ENCODE assay signal across 2 cellular contexts in the genomic region with DNA sequence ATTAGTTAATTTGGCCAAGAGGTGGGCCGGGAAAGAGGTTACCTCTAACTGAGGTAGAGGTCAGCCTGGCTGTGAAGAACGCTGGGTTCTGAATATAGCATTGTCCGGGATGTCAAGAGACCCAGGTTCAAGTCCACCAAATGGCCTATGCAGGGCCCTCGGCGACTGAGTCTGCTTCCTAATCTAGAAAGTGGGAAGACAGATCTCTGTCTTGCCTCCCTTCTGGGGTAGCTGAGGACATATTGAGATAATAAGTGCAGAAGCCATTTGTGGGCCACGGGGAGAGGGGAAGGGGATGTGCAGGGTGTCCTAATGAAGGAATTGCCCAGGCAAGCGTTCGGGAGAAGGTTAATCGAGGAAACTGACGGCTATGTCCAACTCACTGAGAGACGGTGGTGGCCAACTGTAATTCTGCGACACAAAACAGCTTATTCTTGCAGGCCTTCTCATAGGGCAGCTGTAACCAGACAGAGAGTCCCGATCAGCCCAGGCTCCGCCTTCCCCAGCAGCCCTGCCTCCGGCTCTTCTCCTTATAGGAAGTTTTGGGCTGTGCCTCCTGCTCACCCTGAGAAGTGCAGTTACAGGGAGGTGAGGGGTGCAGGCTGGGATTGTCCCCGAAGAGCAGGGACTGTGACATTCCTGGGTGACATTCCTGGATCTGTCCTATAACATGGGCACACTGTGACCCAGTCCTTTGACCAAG.
TF ChIP-seq lines count a peak whose summit lies in the region.

No MANE protein-coding gene starts in this region.

TF ChIP-seq in GM23338, 12 proteins besides CTCF, POLR2A, EP300 and RAD21 (continued from another document):
- TF ChIP-seq, protein P1, sequence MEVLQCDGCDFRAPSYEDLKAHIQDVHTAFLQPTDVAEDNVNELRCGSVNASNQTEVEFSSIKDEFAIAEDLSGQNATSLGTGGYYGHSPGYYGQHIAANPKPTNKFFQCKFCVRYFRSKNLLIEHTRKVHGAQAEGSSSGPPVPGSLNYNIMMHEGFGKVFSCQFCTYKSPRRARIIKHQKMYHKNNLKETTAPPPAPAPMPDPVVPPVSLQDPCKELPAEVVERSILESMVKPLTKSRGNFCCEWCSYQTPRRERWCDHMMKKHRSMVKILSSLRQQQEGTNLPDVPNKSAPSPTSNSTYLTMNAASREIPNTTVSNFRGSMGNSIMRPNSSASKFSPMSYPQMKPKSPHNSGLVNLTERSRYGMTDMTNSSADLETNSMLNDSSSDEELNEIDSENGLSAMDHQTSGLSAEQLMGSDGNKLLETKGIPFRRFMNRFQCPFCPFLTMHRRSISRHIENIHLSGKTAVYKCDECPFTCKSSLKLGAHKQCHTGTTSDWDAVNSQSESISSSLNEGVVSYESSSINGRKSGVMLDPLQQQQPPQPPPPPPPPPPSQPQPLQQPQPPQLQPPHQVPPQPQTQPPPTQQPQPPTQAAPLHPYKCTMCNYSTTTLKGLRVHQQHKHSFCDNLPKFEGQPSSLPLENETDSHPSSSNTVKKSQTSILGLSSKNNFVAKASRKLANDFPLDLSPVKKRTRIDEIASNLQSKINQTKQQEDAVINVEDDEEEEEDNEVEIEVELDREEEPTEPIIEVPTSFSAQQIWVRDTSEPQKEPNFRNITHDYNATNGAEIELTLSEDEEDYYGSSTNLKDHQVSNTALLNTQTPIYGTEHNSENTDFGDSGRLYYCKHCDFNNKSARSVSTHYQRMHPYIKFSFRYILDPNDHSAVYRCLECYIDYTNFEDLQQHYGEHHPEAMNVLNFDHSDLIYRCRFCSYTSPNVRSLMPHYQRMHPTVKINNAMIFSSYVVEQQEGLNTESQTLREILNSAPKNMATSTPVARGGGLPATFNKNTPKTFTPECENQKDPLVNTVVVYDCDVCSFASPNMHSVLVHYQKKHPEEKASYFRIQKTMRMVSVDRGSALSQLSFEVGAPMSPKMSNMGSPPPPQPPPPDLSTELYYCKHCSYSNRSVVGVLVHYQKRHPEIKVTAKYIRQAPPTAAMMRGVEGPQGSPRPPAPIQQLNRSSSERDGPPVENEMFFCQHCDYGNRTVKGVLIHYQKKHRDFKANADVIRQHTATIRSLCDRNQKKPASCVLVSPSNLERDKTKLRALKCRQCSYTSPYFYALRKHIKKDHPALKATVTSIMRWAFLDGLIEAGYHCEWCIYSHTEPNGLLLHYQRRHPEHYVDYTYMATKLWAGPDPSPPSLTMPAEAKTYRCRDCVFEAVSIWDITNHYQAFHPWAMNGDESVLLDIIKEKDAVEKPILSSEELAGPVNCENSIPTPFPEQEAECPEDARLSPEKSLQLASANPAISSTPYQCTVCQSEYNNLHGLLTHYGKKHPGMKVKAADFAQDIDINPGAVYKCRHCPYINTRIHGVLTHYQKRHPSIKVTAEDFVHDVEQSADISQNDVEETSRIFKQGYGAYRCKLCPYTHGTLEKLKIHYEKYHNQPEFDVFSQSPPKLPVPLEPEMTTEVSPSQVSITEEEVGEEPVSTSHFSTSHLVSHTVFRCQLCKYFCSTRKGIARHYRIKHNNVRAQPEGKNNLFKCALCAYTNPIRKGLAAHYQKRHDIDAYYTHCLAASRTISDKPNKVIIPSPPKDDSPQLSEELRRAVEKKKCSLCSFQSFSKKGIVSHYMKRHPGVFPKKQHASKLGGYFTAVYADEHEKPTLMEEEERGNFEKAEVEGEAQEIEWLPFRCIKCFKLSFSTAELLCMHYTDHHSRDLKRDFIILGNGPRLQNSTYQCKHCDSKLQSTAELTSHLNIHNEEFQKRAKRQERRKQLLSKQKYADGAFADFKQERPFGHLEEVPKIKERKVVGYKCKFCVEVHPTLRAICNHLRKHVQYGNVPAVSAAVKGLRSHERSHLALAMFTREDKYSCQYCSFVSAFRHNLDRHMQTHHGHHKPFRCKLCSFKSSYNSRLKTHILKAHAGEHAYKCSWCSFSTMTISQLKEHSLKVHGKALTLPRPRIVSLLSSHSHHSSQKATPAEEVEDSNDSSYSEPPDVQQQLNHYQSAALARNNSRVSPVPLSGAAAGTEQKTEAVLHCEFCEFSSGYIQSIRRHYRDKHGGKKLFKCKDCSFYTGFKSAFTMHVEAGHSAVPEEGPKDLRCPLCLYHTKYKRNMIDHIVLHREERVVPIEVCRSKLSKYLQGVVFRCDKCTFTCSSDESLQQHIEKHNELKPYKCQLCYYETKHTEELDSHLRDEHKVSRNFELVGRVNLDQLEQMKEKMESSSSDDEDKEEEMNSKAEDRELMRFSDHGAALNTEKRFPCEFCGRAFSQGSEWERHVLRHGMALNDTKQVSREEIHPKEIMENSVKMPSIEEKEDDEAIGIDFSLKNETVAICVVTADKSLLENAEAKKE (CRISPR knock-in tag; IDR thresholded peaks at IDR 0.05), result no peak

TF ChIP-seq in K562, 482 proteins besides CTCF, POLR2A, EP300 and RAD21 (continued from another document):
- TF ChIP-seq, protein P2, sequence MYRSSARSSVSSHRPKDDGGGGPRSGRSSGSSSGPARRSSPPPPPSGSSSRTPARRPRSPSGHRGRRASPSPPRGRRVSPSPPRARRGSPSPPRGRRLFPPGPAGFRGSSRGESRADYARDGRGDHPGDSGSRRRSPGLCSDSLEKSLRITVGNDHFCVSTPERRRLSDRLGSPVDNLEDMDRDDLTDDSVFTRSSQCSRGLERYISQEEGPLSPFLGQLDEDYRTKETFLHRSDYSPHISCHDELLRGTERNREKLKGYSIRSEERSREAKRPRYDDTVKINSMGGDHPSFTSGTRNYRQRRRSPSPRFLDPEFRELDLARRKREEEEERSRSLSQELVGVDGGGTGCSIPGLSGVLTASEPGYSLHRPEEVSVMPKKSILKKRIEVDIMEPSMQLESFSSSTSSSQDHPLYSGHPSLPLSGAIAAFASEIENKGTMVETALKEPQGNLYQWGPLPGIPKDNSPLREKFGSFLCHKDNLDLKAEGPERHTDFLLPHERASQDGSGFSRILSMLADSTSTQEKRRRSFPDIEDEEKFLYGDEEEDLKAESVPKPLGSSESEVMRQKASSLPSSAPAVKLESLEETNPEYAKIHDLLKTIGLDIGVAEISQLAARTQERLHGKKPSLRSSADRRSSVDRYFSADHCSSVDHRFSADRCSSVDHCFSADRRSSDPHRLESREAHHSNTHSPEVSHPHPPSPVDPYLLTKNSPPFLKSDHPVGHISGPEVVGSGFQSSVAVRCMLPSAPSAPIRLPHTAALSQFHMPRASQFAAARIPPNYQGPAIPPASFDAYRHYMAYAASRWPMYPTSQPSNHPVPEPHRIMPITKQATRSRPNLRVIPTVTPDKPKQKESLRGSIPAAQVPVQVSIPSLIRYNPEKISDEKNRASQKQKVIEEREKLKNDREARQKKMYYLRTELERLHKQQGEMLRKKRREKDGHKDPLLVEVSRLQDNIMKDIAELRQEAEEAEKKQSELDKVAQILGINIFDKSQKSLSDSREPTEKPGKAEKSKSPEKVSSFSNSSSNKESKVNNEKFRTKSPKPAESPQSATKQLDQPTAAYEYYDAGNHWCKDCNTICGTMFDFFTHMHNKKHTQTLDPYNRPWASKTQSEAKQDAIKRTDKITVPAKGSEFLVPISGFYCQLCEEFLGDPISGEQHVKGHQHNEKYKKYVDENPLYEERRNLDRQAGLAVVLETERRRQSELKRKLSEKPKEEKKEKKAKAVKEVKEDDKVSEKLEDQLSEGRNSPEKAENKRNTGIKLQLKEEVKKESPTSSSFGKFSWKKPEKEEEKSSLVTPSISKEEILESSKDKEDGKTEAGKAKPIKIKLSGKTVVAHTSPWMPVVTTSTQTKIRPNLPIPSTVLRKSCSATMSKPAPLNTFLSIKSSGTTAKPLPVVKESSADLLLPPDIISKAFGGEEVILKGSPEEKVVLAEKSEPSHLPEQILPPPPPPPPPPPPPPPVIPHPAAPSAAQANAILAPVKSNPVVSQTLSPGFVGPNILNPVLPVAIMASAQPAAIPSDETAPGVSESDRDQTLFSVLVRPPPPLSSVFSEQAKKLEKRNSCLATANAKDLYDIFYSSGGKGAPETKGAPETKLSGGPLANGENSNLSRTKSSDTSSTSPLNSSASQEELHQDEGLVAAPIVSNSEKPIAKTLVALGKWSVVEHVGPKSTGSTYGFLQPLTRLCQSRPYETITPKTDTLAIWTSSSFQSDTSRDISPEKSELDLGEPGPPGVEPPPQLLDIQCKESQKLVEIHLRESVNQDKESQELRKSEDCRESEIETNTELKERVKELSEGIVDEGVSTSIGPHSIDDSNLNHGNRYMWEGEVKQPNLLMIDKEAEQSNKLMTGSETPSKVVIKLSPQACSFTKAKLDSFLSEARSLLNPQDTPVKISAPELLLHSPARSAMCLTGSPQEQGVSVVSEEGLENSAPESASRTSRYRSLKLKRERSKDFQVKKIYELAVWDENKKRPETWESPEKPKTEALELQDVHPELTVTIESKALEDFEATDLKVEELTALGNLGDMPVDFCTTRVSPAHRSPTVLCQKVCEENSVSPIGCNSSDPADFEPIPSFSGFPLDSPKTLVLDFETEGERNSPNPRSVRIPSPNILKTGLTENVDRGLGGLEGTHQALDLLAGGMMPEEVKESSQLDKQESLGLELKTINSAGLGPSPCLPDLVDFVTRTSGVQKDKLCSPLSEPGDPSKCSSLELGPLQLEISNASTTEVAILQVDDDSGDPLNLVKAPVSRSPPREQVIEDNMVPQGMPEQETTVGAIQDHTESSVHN (IDR thresholded peaks at IDR 0.05; ENCODE audit: borderline replicate concordance in 1 of 2, low read depth in 1 of 2), result no peak
- TF ChIP-seq ZNF212 (CRISPR knock-in tag; IDR thresholded peaks at IDR 0.05), result no peak
TF ChIP-seq in K562: peak in this region for 0.
